In genomic region chr15:42548258-42549051, GRCh38 we compare ENCODE assay signal across 1 cellular context.
A peak's percentile ranks its signal among the peaks of the same experiment; 100 is the strongest.
TF ChIP-seq lines count a peak whose summit lies in the region.

Gene HAUS2 (plus strand): TSS chr15:42548838. CDS start chr15:42548873, 35 bp downstream.
Gene LRRC57 (minus strand): TSS chr15:42548793. CDS start chr15:42548434, 359 bp downstream.

TF ChIP-seq in HEK293, 187 proteins besides CTCF, POLR2A, EP300 and RAD21 (continued from another document and continues in another):
- TF ChIP-seq, protein P1, sequence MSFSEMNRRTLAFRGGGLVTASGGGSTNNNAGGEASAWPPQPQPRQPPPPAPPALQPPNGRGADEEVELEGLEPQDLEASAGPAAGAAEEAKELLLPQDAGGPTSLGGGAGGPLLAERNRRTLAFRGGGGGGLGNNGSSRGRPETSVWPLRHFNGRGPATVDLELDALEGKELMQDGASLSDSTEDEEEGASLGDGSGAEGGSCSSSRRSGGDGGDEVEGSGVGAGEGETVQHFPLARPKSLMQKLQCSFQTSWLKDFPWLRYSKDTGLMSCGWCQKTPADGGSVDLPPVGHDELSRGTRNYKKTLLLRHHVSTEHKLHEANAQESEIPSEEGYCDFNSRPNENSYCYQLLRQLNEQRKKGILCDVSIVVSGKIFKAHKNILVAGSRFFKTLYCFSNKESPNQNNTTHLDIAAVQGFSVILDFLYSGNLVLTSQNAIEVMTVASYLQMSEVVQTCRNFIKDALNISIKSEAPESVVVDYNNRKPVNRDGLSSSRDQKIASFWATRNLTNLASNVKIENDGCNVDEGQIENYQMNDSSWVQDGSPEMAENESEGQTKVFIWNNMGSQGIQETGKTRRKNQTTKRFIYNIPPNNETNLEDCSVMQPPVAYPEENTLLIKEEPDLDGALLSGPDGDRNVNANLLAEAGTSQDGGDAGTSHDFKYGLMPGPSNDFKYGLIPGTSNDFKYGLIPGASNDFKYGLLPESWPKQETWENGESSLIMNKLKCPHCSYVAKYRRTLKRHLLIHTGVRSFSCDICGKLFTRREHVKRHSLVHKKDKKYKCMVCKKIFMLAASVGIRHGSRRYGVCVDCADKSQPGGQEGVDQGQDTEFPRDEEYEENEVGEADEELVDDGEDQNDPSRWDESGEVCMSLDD (tag by site-specific recombination; IDR thresholded peaks at IDR 0.05) = peak; percentile 63
- TF ChIP-seq ZBTB1 (tag by site-specific recombination; IDR thresholded peaks at IDR 0.05) (no peak), ZFP41 (tag by site-specific recombination; IDR thresholded peaks at IDR 0.05; ENCODE audit: borderline replicate concordance) (no peak), ZNF433 (tag by site-specific recombination; IDR thresholded peaks at IDR 0.05; ENCODE audit: low read depth) (no peak), IKZF3 (tag by site-specific recombination; IDR thresholded peaks at IDR 0.05) (peak; percentile 80), ZXDB (tag by site-specific recombination; IDR thresholded peaks at IDR 0.05) (peak; percentile 87), ZNF184 (tag by site-specific recombination; IDR thresholded peaks at IDR 0.05) (no peak), ZNF529 (tag by site-specific recombination; IDR thresholded peaks at IDR 0.05; ENCODE audit: insufficient replicate concordance) (no peak), ZNF514 (tag by site-specific recombination; IDR thresholded peaks at IDR 0.05) (no peak), ZNF335 (tag by site-specific recombination; conservative IDR thresholded peaks at IDR 0.05) (peak; percentile 92), ZNF202 (tag by site-specific recombination; IDR thresholded peaks at IDR 0.05; ENCODE audit: borderline replicate concordance) (no peak), ZNF544 (tag by site-specific recombination; IDR thresholded peaks at IDR 0.05) (no peak), INSM2 (tag by site-specific recombination; IDR thresholded peaks at IDR 0.05) (peak; percentile 77), ZNF677 (tag by site-specific recombination; IDR thresholded peaks at IDR 0.05) (no peak), ZNF623 (tag by site-specific recombination; IDR thresholded peaks at IDR 0.05) (no peak), ZBTB48 (tag by site-specific recombination; IDR thresholded peaks at IDR 0.05) (peak; percentile 93), ZNF596 (tag by site-specific recombination; IDR thresholded peaks at IDR 0.05) (no peak), KLF1 (tag by site-specific recombination; IDR thresholded peaks at IDR 0.05) (peak; percentile 88), ZNF221 (tag by site-specific recombination; IDR thresholded peaks at IDR 0.05; ENCODE audit: borderline replicate concordance) (no peak), ZNF600 (tag by site-specific recombination; IDR thresholded peaks at IDR 0.05) (no peak), ZNF521 (tag by site-specific recombination; IDR thresholded peaks at IDR 0.05) (no peak), ZNF391 (tag by site-specific recombination; IDR thresholded peaks at IDR 0.05; ENCODE audit: borderline replicate concordance, low read depth) (peak; percentile 34; the same call in 1 of the 2 replicates), ZFP37 (tag by site-specific recombination; IDR thresholded peaks at IDR 0.05) (peak; percentile 31; the same call in 1 of the 2 replicates), SP7 (tag by site-specific recombination; IDR thresholded peaks at IDR 0.05) (peak; percentile 71; the same call in 1 of the 2 replicates), ZNF510 (tag by site-specific recombination; IDR thresholded peaks at IDR 0.05; ENCODE audit: insufficient replicate concordance) (no peak), ZNF423 (tag by site-specific recombination; IDR thresholded peaks at IDR 0.05) (0 out of 2 replicates have a peak, but pooled peaks have one; percentile 10), ZNF24 (tag by site-specific recombination; IDR thresholded peaks at IDR 0.05) (0 out of 2 replicates have a peak, but pooled peaks have one; percentile 58), ZNF658 (tag by site-specific recombination; IDR thresholded peaks at IDR 0.05) (no peak), ZNF747 (tag by site-specific recombination; IDR thresholded peaks at IDR 0.05) (no peak), ZNF2 (tag by site-specific recombination; IDR thresholded peaks at IDR 0.05) (peak; percentile 70), FEZF1 (tag by site-specific recombination; IDR thresholded peaks at IDR 0.05) (no peak), ZNF501 (tag by site-specific recombination; IDR thresholded peaks at IDR 0.05) (peak; percentile 64; the same call in 1 of the 2 replicates), TRIM28 (IDR thresholded peaks at IDR 0.05; ENCODE audit: borderline replicate concordance, low read length) (no peak), ZNF175 (tag by site-specific recombination; IDR thresholded peaks at IDR 0.05) (no peak), ZNF670 (tag by site-specific recombination; IDR thresholded peaks at IDR 0.05; ENCODE audit: low read depth) (no peak), KLF7 (tag by site-specific recombination; IDR thresholded peaks at IDR 0.05; ENCODE audit: borderline replicate concordance) (peak; percentile 93), ZNF394 (tag by site-specific recombination; IDR thresholded peaks at IDR 0.05; ENCODE audit: borderline replicate concordance) (peak; percentile 37; the same call in 1 of the 2 replicates), ZNF610 (tag by site-specific recombination; IDR thresholded peaks at IDR 0.05; ENCODE audit: borderline replicate concordance) (0 out of 2 replicates have a peak, but pooled peaks have one; percentile 62), ZNF560 (tag by site-specific recombination; IDR thresholded peaks at IDR 0.05; ENCODE audit: borderline replicate concordance) (no peak), ZNF530 (tag by site-specific recombination; IDR thresholded peaks at IDR 0.05; ENCODE audit: low read depth) (no peak), OVOL3 (tag by site-specific recombination; IDR thresholded peaks at IDR 0.05) (peak; percentile 23; the same call in 1 of the 2 replicates), GLIS2 (tag by site-specific recombination; IDR thresholded peaks at IDR 0.05) (peak; percentile 72), HOXC10 (CRISPR knock-in tag; IDR thresholded peaks at IDR 0.05) (no peak), ZNF37A (tag by site-specific recombination; IDR thresholded peaks at IDR 0.05) (no peak)
- TF ChIP-seq, protein P2, sequence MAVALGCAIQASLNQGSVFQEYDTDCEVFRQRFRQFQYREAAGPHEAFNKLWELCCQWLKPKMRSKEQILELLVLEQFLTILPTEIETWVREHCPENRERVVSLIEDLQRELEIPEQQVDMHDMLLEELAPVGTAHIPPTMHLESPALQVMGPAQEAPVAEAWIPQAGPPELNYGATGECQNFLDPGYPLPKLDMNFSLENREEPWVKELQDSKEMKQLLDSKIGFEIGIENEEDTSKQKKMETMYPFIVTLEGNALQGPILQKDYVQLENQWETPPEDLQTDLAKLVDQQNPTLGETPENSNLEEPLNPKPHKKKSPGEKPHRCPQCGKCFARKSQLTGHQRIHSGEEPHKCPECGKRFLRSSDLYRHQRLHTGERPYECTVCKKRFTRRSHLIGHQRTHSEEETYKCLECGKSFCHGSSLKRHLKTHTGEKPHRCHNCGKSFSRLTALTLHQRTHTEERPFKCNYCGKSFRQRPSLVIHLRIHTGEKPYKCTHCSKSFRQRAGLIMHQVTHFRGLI (tag by site-specific recombination; IDR thresholded peaks at IDR 0.05) = no peak
- TF ChIP-seq, protein P3, sequence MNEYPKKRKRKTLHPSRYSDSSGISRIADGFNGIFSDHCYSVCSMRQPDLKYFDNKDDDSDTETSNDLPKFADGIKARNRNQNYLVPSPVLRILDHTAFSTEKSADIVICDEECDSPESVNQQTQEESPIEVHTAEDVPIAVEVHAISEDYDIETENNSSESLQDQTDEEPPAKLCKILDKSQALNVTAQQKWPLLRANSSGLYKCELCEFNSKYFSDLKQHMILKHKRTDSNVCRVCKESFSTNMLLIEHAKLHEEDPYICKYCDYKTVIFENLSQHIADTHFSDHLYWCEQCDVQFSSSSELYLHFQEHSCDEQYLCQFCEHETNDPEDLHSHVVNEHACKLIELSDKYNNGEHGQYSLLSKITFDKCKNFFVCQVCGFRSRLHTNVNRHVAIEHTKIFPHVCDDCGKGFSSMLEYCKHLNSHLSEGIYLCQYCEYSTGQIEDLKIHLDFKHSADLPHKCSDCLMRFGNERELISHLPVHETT (tag by site-specific recombination; IDR thresholded peaks at IDR 0.05) = peak; percentile 63; the same call in 1 of the 2 replicates
- TF ChIP-seq, protein P4, sequence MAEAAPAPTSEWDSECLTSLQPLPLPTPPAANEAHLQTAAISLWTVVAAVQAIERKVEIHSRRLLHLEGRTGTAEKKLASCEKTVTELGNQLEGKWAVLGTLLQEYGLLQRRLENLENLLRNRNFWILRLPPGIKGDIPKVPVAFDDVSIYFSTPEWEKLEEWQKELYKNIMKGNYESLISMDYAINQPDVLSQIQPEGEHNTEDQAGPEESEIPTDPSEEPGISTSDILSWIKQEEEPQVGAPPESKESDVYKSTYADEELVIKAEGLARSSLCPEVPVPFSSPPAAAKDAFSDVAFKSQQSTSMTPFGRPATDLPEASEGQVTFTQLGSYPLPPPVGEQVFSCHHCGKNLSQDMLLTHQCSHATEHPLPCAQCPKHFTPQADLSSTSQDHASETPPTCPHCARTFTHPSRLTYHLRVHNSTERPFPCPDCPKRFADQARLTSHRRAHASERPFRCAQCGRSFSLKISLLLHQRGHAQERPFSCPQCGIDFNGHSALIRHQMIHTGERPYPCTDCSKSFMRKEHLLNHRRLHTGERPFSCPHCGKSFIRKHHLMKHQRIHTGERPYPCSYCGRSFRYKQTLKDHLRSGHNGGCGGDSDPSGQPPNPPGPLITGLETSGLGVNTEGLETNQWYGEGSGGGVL (tag by site-specific recombination; IDR thresholded peaks at IDR 0.05) = no peak
- TF ChIP-seq, protein P5, sequence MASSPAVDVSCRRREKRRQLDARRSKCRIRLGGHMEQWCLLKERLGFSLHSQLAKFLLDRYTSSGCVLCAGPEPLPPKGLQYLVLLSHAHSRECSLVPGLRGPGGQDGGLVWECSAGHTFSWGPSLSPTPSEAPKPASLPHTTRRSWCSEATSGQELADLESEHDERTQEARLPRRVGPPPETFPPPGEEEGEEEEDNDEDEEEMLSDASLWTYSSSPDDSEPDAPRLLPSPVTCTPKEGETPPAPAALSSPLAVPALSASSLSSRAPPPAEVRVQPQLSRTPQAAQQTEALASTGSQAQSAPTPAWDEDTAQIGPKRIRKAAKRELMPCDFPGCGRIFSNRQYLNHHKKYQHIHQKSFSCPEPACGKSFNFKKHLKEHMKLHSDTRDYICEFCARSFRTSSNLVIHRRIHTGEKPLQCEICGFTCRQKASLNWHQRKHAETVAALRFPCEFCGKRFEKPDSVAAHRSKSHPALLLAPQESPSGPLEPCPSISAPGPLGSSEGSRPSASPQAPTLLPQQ (tag by site-specific recombination; IDR thresholded peaks at IDR 0.05) = peak; percentile 74; the same call in 1 of the 2 replicates
- TF ChIP-seq, protein P6, sequence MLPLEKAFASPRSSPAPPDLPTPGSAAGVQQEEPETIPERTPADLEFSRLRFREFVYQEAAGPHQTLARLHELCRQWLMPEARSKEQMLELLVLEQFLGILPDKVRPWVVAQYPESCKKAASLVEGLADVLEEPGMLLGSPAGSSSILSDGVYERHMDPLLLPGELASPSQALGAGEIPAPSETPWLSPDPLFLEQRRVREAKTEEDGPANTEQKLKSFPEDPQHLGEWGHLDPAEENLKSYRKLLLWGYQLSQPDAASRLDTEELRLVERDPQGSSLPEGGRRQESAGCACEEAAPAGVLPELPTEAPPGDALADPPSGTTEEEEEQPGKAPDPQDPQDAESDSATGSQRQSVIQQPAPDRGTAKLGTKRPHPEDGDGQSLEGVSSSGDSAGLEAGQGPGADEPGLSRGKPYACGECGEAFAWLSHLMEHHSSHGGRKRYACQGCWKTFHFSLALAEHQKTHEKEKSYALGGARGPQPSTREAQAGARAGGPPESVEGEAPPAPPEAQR (tag by site-specific recombination; IDR thresholded peaks at IDR 0.05) = no peak
- TF ChIP-seq, protein P7, sequence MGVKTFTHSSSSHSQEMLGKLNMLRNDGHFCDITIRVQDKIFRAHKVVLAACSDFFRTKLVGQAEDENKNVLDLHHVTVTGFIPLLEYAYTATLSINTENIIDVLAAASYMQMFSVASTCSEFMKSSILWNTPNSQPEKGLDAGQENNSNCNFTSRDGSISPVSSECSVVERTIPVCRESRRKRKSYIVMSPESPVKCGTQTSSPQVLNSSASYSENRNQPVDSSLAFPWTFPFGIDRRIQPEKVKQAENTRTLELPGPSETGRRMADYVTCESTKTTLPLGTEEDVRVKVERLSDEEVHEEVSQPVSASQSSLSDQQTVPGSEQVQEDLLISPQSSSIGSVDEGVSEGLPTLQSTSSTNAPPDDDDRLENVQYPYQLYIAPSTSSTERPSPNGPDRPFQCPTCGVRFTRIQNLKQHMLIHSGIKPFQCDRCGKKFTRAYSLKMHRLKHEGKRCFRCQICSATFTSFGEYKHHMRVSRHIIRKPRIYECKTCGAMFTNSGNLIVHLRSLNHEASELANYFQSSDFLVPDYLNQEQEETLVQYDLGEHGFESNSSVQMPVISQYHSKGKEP (tag by site-specific recombination; IDR thresholded peaks at IDR 0.05) = no peak
- TF ChIP-seq, protein P8, sequence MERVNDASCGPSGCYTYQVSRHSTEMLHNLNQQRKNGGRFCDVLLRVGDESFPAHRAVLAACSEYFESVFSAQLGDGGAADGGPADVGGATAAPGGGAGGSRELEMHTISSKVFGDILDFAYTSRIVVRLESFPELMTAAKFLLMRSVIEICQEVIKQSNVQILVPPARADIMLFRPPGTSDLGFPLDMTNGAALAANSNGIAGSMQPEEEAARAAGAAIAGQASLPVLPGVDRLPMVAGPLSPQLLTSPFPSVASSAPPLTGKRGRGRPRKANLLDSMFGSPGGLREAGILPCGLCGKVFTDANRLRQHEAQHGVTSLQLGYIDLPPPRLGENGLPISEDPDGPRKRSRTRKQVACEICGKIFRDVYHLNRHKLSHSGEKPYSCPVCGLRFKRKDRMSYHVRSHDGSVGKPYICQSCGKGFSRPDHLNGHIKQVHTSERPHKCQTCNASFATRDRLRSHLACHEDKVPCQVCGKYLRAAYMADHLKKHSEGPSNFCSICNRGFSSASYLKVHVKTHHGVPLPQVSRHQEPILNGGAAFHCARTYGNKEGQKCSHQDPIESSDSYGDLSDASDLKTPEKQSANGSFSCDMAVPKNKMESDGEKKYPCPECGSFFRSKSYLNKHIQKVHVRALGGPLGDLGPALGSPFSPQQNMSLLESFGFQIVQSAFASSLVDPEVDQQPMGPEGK (tag by site-specific recombination; IDR thresholded peaks at IDR 0.05) = peak; percentile 74
